Comparison of ENCODE assay signal across 29 cellular contexts in the genomic region with DNA sequence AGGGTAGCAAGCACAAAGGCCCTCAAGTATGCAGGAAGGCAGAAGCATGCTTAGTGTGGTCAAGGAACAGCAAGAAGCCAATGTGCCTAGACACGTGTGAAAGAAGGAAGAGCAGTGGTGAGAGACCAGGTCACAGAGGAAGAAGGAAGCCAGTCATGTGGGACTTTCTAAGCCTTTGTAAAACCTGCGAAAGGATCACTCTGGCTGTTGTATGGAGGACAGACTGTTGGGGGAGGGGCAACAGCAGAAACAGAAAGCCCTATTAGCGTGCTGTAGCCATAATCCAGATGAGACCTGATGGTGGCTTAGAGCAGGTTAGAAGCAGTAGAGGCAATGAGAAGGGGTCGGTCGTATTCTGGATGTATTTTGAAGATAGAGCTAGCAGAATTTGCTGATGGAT. TPM values are rescaled to one million over a fixed set of nuclear protein-coding genes. Genes with fewer than 3 reads are reported as not detected.
DNase-seq lines count a peak whose midpoint lies in the region; ATAC-seq and TF ChIP-seq lines count a peak whose summit lies in the region.
"Had no signal": no experiment of that assay in that cellular context is flagged by ENCODE, and none has a peak within 500 bp of the region (broad histone marks: within the 10 kb centered on the region; RNA-seq: fewer than 3 reads in every experiment).

No MANE protein-coding gene starts in this region.

- no peak overlapping the region; the same call in 1 of the 2 replicates for H3K23ac ChIP-seq in IMR-90 (ENCODE audit: low read depth, low read length)

- intact Hi-C loops in activated naive CD4-positive, alpha-beta T cell treated with anti-CD3 and anti-CD28 coated beads for 36 hours (cut with micrococcal nuclease), result no loop called here
- intact Hi-C loops in IMR-90 (cut with micrococcal nuclease) (no loop called here), mammary epithelial cell (cut with micrococcal nuclease) (no loop called here), spleen (cut with DNase I; ENCODE audit: low total_unique reads) (loop anchor here (10.0 kb wide), 1 partner anchor 66 kb away; a partner anchor contains a TSS)

- H3K9me3 ChIP-seq in IMR-90 (ENCODE audit: control insufficient read depth, insufficient read depth, low read length) (no peaks in the 10 kb centered on the region), mammary epithelial cell (replicated peaks; ENCODE audit: insufficient read depth, low read length) (no peaks in the 10 kb centered on the region), spleen (no peaks in the 10 kb centered on the region)
- H3K9me3 ChIP-seq: Caco-2, HAP-1, psoas muscle, testis, uterus had no signal

- peaks cover 1% of the 10 kb centered on the region for H3K27me3 Mint-ChIP-seq in activated naive CD4-positive, alpha-beta T cell treated with anti-CD3 and anti-CD28 coated beads for 36 hours (ENCODE audit: low read depth)
- H3K27me3 Mint-ChIP-seq in activated T-helper 17 cell treated with anti-CD3 and anti-CD28 coated beads, Interleukin-2, amount 50 U/mL, for 72 hours, result no peaks in the 10 kb centered on the region
- H3K27me3 Mint-ChIP-seq in neural crest cell (ENCODE audit: low read depth), result no peaks in the 10 kb centered on the region

- no peak overlapping the region for H2BK15ac ChIP-seq in IMR-90 (ENCODE audit: low read depth, low read length)

- H2BK20ac ChIP-seq in IMR-90 (ENCODE audit: low read depth, low read length), result no peak overlapping the region

- dilution Hi-C loops in IMR-90 (cut with HindIII; ENCODE audit: low sequenced_read_pairs, unreplicated experiment) (no loop called here), mammary epithelial cell (cut with HindIII; ENCODE audit: low sequenced_read_pairs) (no loop called here)

- H4K20me1 ChIP-seq in IMR-90 (ENCODE audit: insufficient read depth, low read length), result no peaks in the 10 kb centered on the region
- no peaks in the 10 kb centered on the region for H4K20me1 ChIP-seq in mammary epithelial cell (ENCODE audit: insufficient read depth, low read length)

- H3K36me3 ChIP-seq in IMR-90 (ENCODE audit: control insufficient read depth, insufficient read depth, low read length) (no peaks in the 10 kb centered on the region), mammary epithelial cell (ENCODE audit: insufficient read depth, low read length) (no peaks in the 10 kb centered on the region), spleen (no peaks in the 10 kb centered on the region)
- H3K36me3 ChIP-seq: HAP-1, uterus had no signal

- H3K9me3 Mint-ChIP-seq in activated naive CD4-positive, alpha-beta T cell treated with anti-CD3 and anti-CD28 coated beads for 36 hours, result no peaks in the 10 kb centered on the region
- H3K9me3 Mint-ChIP-seq in activated T-helper 17 cell treated with anti-CD3 and anti-CD28 coated beads, Interleukin-2, amount 50 U/mL, for 72 hours, result no peaks in the 10 kb centered on the region
- peaks cover 3% of the 10 kb centered on the region for H3K9me3 Mint-ChIP-seq in neural crest cell
- H3K9me3 Mint-ChIP-seq: naive B cell had no signal

- peaks cover 18% of the 10 kb centered on the region for H3K4me1 Mint-ChIP-seq in activated naive CD4-positive, alpha-beta T cell treated with anti-CD3 and anti-CD28 coated beads for 36 hours (ENCODE audit: low read depth)
- peaks cover 13% of the 10 kb centered on the region for H3K4me1 Mint-ChIP-seq in activated T-helper 17 cell treated with anti-CD3 and anti-CD28 coated beads, Interleukin-2, amount 50 U/mL, for 72 hours
- peaks cover 49% of the 10 kb centered on the region for H3K4me1 Mint-ChIP-seq in neural crest cell

- H2AFZ ChIP-seq in IMR-90 (replicated peaks; ENCODE audit: low read length, poor library complexity) (no peak overlapping the region), mammary epithelial cell (ENCODE audit: low read depth, low read length) (no peak overlapping the region)

- peak overlapping the region; percentile 33; the same call in 1 of the 2 replicates for H3K4ac ChIP-seq in IMR-90 (ENCODE audit: low read depth, low read length)

- H3K36me3 Mint-ChIP-seq in activated naive CD4-positive, alpha-beta T cell treated with anti-CD3 and anti-CD28 coated beads for 36 hours (ENCODE audit: low read depth), result no peaks in the 10 kb centered on the region
- peaks cover under 1% of the 10 kb centered on the region for H3K36me3 Mint-ChIP-seq in activated T-helper 17 cell treated with anti-CD3 and anti-CD28 coated beads, Interleukin-2, amount 50 U/mL, for 72 hours (ENCODE audit: low read depth)
- H3K36me3 Mint-ChIP-seq in neural crest cell (ENCODE audit: low read depth), result no peaks in the 10 kb centered on the region
- H3K36me3 Mint-ChIP-seq: naive B cell had no signal

- 0 out of 2 replicates have a peak overlapping the region, but pooled peaks have one; percentile 4 for H3K14ac ChIP-seq in IMR-90 (replicated peaks; ENCODE audit: low read depth, low read length)

- 53% methylated on average over 5 of the region's 5 CpGs; no CpG with 5 or more reads in 1 of the 2 experiments for WGBS in IMR-90 (ENCODE audit: extremely low coverage in 2 of 2, insufficient read length in 1 of 2), 2 experiments
- WGBS in mammary epithelial cell (ENCODE audit: low coverage, missing lambda C conversion rate), result 43% methylated on average over 2 of the region's 5 CpGs
- 61 to 68% (median 63%) methylated on average over 5 of the region's 5 CpGs for WGBS in spleen, 5 donors

- no peak overlapping the region for H2BK5ac ChIP-seq in IMR-90 (ENCODE audit: low read depth, low read length, poor library complexity, severe bottlenecking)

- CTCF ChIA-PET in activated naive CD4-positive, alpha-beta T cell treated with anti-CD3 and anti-CD28 coated beads for 36 hours (lab: Charles Lee), result interaction anchor here (0.6 to 9.9 kb wide), 5 partner anchors 8 to 85 kb away, joined by 3 to 166 read pairs (median 6); a partner anchor contains a TSS
- CTCF ChIA-PET in IMR-90 (lab: Yijun Ruan, JAX), result interaction anchor here (0.5 to 0.6 kb wide), 2 partner anchors 94 to 294 kb away, joined by 3 read pairs; no protein-coding TSS in a partner anchor
- CTCF ChIA-PET in mammary epithelial cell (lab: Charles Lee; ENCODE audit: low non-redundant PET), result no interaction called here

- H3K4me3 Mint-ChIP-seq in activated naive CD4-positive, alpha-beta T cell treated with anti-CD3 and anti-CD28 coated beads for 36 hours, result no peak overlapping the region
- H3K4me3 Mint-ChIP-seq in activated T-helper 17 cell treated with anti-CD3 and anti-CD28 coated beads, Interleukin-2, amount 50 U/mL, for 72 hours, result no peak overlapping the region
- H3K4me3 Mint-ChIP-seq in neural crest cell, result no peak overlapping the region
- H3K4me3 Mint-ChIP-seq: naive B cell had no signal

- no peak overlapping the region for H4K8ac ChIP-seq in IMR-90 (ENCODE audit: low read depth in 2 of 2, low read length in 2 of 2)

- H4K91ac ChIP-seq in IMR-90 (ENCODE audit: insufficient read depth, low read depth, low read length), result peak overlapping the region; percentile 57; the same call in 1 of the 2 replicates

- no peak overlapping the region for H4K5ac ChIP-seq in IMR-90 (ENCODE audit: low read depth, low read length)

- BruUV-seq in IMR-90 (replicated peaks; lab: Mats Ljungman, UMichigan) (no TSS peak), mammary epithelial cell (replicated peaks; lab: Mats Ljungman, UMichigan) (no TSS peak)

- H3K4me2 ChIP-seq in IMR-90 (ENCODE audit: low read depth, low read length) (no peak overlapping the region), mammary epithelial cell (ENCODE audit: insufficient read depth, low read depth, low read length) (no peak overlapping the region)

- H2AK9ac ChIP-seq in IMR-90 (replicated peaks; ENCODE audit: low read depth, low read length, poor library complexity), result peak overlapping the region; percentile 81

- H3K27ac ChIP-seq in IMR-90 (ENCODE audit: insufficient read depth, low read length) (no peak overlapping the region), mammary epithelial cell (ENCODE audit: insufficient read depth, low read depth, low read length) (no peak overlapping the region), spleen (no peak overlapping the region)
- H3K27ac ChIP-seq: psoas muscle, testis, uterus had no signal

- in situ Hi-C loops in IMR-90 (cut with MboI; ENCODE audit: low sequenced_read_pairs), result no loop called here
- in situ Hi-C loops in mammary epithelial cell (cut with MboI; ENCODE audit: low sequenced_read_pairs in 2 of 2), result no loop called here

- peaks cover 10 to 13% of the 10 kb centered on the region in 2 experiments; a peak in 2 of 4 replicates for H3K79me1 ChIP-seq in IMR-90 (ENCODE audit: low read depth in 1 of 2, low read length in 2 of 2)

- no peak for TF ChIP-seq RAD21 in IMR-90 (IDR thresholded peaks at IDR 0.05; ENCODE audit: low read length)

- no peak overlapping the region for H3K27ac Mint-ChIP-seq in activated naive CD4-positive, alpha-beta T cell treated with anti-CD3 and anti-CD28 coated beads for 36 hours
- no peak overlapping the region for H3K27ac Mint-ChIP-seq in activated T-helper 17 cell treated with anti-CD3 and anti-CD28 coated beads, Interleukin-2, amount 50 U/mL, for 72 hours
- H3K27ac Mint-ChIP-seq in neural crest cell (ENCODE audit: unreplicated experiment), result peak overlapping the region; percentile 64

- H3K4me3 ChIP-seq in IMR-90 (ENCODE audit: insufficient read depth, low read depth, low read length) (no peak overlapping the region), mammary epithelial cell (replicated peaks in 1 of 3; ENCODE audit: insufficient read depth in 1 of 3, low read depth in 2 of 3, low read length in 3 of 3) (no peak overlapping the region), spleen (no peak overlapping the region)
- H3K4me3 ChIP-seq: HAP-1, psoas muscle, testis, uterus had no signal

- H3K18ac ChIP-seq in IMR-90 (ENCODE audit: low read depth, low read length), result no peak overlapping the region

- TF ChIP-seq POLR2A in IMR-90 (IDR thresholded peaks at IDR 0.05; ENCODE audit: low read depth, low read length) (no peak), spleen (IDR thresholded peaks at IDR 0.05) (no peak)

- no peak overlapping the region for H3K56ac ChIP-seq in IMR-90 (ENCODE audit: extremely low read depth, insufficient read depth, low read length)

- no peak overlapping the region for H3K9ac ChIP-seq in IMR-90 (ENCODE audit: low read depth, low read length)
- no peak overlapping the region for H3K9ac ChIP-seq in mammary epithelial cell (ENCODE audit: insufficient read depth, low read length)

- DNase-seq in activated naive CD4-positive, alpha-beta T cell treated with anti-CD3 and anti-CD28 coated beads for 36 hours, result peak; percentile 53
- DNase-seq in activated naive CD4-positive, alpha-beta T cell treated with Interleukin-2 at 50 U/mL for 16 hours, result no peak
- no peak for DNase-seq in IMR-90
- DNase-seq in neural crest cell (ENCODE audit: low read depth, low spot score), result no peak
- DNase-seq in mammary epithelial cell, result no peak
- no peak for DNase-seq in spleen
- no peak for DNase-seq in SIG-M5 (lab: John Stamatoyannopoulos, UW)
- DNase-seq: activated CD4-positive, alpha-beta T cell treated with anti-CD3 and anti-CD28 coated beads, Interleukin-2, amount 50 U/mL, for 4 hours; activated gamma-delta T cell treated with Interleukin-2 at 50 U/mL for 16 hours; anterior cingulate cortex; Caco-2; dermis blood vessel endothelial cell; head of caudate nucleus; KG1; left cardiac atrium; naive B cell; NCI-H1694; NCI-H2171 treated with DMSO at 0.1 percent for 48 hours; NCI-H748 treated with DMSO at 0.1 percent for 48 hours; OCI-M1; psoas muscle; Right ventricle myocardium superior; stimulated activated CD4-positive, alpha-beta T cell treated with anti-CD3 and anti-CD28 coated beads, Interleukin-1b, Interleukin-23, amount 100 ng/mL, for 48 hours; testis; uterus had no signal

- TF ChIP-seq CTCF in IMR-90 (conservative IDR thresholded peaks at IDR 0.05; ENCODE audit: low read depth, low read length) (no peak), neural crest cell (conservative IDR thresholded peaks at IDR 0.05) (no peak), mammary epithelial cell (conservative IDR thresholded peaks at IDR 0.05 in 1 of 2, IDR thresholded peaks at IDR 0.05 in 1 of 2; ENCODE audit: extremely low read depth in 1 of 2, insufficient read depth in 1 of 2, low read depth in 1 of 2, low read length in 2 of 2) (no peak), spleen (IDR thresholded peaks at IDR 0.05 in 8 of 11, conservative IDR thresholded peaks at IDR 0.05 in 3 of 11) (no peak)

- H3K79me2 ChIP-seq in mammary epithelial cell (ENCODE audit: insufficient read depth, low read length), result no peaks in the 10 kb centered on the region

- peak overlapping the region; percentile 42; the same call in 1 of the 2 replicates for H2AK5ac ChIP-seq in IMR-90 (ENCODE audit: low read depth, low read length)

- H3K4me1 ChIP-seq in IMR-90 (ENCODE audit: control insufficient read depth, insufficient read depth, low read length) (peaks cover 5% of the 10 kb centered on the region; the same call in 1 of the 2 replicates), mammary epithelial cell (ENCODE audit: insufficient read depth, low read length) (peaks cover 9% of the 10 kb centered on the region), spleen (peaks cover 5 to 20% (median 7%) of the 10 kb centered on the region in 6 donors)

- POLR2A ChIA-PET in IMR-90 (lab: Charles Lee; ENCODE audit: unreplicated experiment), result no interaction called here

- H3K27me3 ChIP-seq in IMR-90 (ENCODE audit: control insufficient read depth, insufficient read depth, low read length), result no peaks in the 10 kb centered on the region
- H3K27me3 ChIP-seq in mammary epithelial cell (ENCODE audit: insufficient read depth, low read length), result no peaks in the 10 kb centered on the region
- H3K27me3 ChIP-seq in spleen (replicated peaks in 1 of 7), result no peaks in the 10 kb centered on the region
- H3K27me3 ChIP-seq: testis, uterus had no signal

- no peak for ATAC-seq in IMR-90 (ENCODE audit: low read depth)
- ATAC-seq in activated T-helper 17 cell treated with anti-CD3 and anti-CD28 coated beads, Interleukin-2, amount 50 U/mL, for 72 hours (replicated peaks), result peak; percentile 6
- ATAC-seq: left cardiac atrium, psoas muscle had no signal

- peaks cover 10% of the 10 kb centered on the region for H3K9me1 ChIP-seq in IMR-90 (ENCODE audit: insufficient read depth, low read length)

- no peak overlapping the region for H2BK120ac ChIP-seq in IMR-90 (ENCODE audit: low read depth, low read length)

RNA-seq across cellular contexts. Expression of a gene that starts 5.6 kb away (rescaled TPM):
- 100 to 1,000 TPM; 140 to 143 TPM for total RNA-seq in activated naive CD4-positive, alpha-beta T cell treated with anti-CD3 and anti-CD28 coated beads for 36 hours
- total RNA-seq in IMR-90 (2012; rRNA removed), result 236 and 244 TPM in 2 replicates
- polyA plus RNA-seq in IMR-90 (2012; rRNA removed), result 359 and 403 TPM in 2 replicates
- 225 and 535 TPM in 2 replicates for polyA plus RNA-seq in IMR-90 (2012; cell fraction: cytosol; rRNA removed)
- polyA plus RNA-seq in IMR-90 (2012; cell fraction: nucleus; rRNA removed; ENCODE audit: low replicate concordance), result 257 and 322 TPM in 2 replicates
- 100 to 1,000 TPM; 132 to 279 TPM for total RNA-seq in activated T-helper 17 cell treated with anti-CD3 and anti-CD28 coated beads, Interleukin-2, amount 50 U/mL, for 72 hours
- 203 and 217 TPM in 2 replicates for total RNA-seq in neural crest cell
- total RNA-seq in mammary epithelial cell, result 100 to 1,000 TPM; 233 to 294 TPM
- polyA plus RNA-seq in mammary epithelial cell, result 425 TPM
- polyA minus RNA-seq in mammary epithelial cell, result 387 TPM
- total RNA-seq in spleen, result 100 to 1,000 TPM in 5 of 7 donors, 10 to 100 TPM in 2; 85.4 to 123 (median 104) TPM
- 100 to 1,000 TPM in 2 of 3 donors, 10 to 100 TPM in 1; 78.0 to 116 (median 101) TPM for polyA plus RNA-seq in spleen

RNA-seq across cellular contexts. Expression of a gene that starts 7.7 kb away (rescaled TPM):
- total RNA-seq in activated naive CD4-positive, alpha-beta T cell treated with anti-CD3 and anti-CD28 coated beads for 36 hours, result 10 to 100 TPM; 35.1 to 44.2 TPM
- total RNA-seq in IMR-90 (2012; rRNA removed), result 11.4 and 17.2 TPM in 2 replicates
- polyA plus RNA-seq in IMR-90 (2012; rRNA removed), result 275 and 288 TPM in 2 replicates
- polyA plus RNA-seq in IMR-90 (2012; cell fraction: cytosol; rRNA removed), result 442 and 548 TPM in 2 replicates
- 174 and 202 TPM in 2 replicates for polyA plus RNA-seq in IMR-90 (2012; cell fraction: nucleus; rRNA removed; ENCODE audit: low replicate concordance)
- 100 to 1,000 TPM in 1 of 2 donors, 10 to 100 TPM in 1; 71.3 to 161 TPM for total RNA-seq in activated T-helper 17 cell treated with anti-CD3 and anti-CD28 coated beads, Interleukin-2, amount 50 U/mL, for 72 hours
- 629 and 669 TPM in 2 replicates for total RNA-seq in neural crest cell
- 100 to 1,000 TPM in 1 of 2 donors, 10 to 100 TPM in 1; 56.5 to 365 TPM for total RNA-seq in mammary epithelial cell
- polyA plus RNA-seq in mammary epithelial cell, result 199 TPM
- polyA minus RNA-seq in mammary epithelial cell, result 356 TPM
- 100 to 1,000 TPM in 1 of 7 donors, 10 to 100 TPM in 6; 47.4 to 130 (median 89.1) TPM for total RNA-seq in spleen
- polyA plus RNA-seq in spleen, result 100 to 1,000 TPM in 2 of 3 donors, 10 to 100 TPM in 1; 70.5 to 169 (median 102) TPM

RNA-seq across cellular contexts. Expression of a gene that starts 13.8 kb away (rescaled TPM):
- total RNA-seq in activated naive CD4-positive, alpha-beta T cell treated with anti-CD3 and anti-CD28 coated beads for 36 hours, result 10 to 100 TPM; 22.8 to 25.1 TPM
- total RNA-seq in IMR-90 (2012; rRNA removed) (not detected in 2 replicates), neural crest cell (4.7 and 4.9 TPM in 2 replicates), mammary epithelial cell (1 to 10 TPM in 1 of 2 donors, under 1 TPM in 1; 0.67 to 1.3 TPM), spleen (10 to 100 TPM in 6 of 7 donors, 1 to 10 TPM in 1; 9.4 to 29.4 (median 17.9) TPM)
- polyA plus RNA-seq in IMR-90 (2012; rRNA removed) (0.41 and 0.66 TPM in 2 replicates), mammary epithelial cell (0.33 TPM), spleen (1 to 10 TPM; 3.7 to 4.7 (median 4.5) TPM)
- 0.05 and 0.09 TPM in 2 replicates for polyA plus RNA-seq in IMR-90 (2012; cell fraction: cytosol; rRNA removed)
- polyA plus RNA-seq in IMR-90 (2012; cell fraction: nucleus; rRNA removed; ENCODE audit: low replicate concordance), result 4.4 and 9.6 TPM in 2 replicates
- total RNA-seq in activated T-helper 17 cell treated with anti-CD3 and anti-CD28 coated beads, Interleukin-2, amount 50 U/mL, for 72 hours, result 100 to 1,000 TPM in 1 of 2 donors, 10 to 100 TPM in 1; 45.6 to 206 TPM
- polyA minus RNA-seq in mammary epithelial cell, result not detected
- total RNA-seq: skeletal muscle tissue had no signal

RNA-seq across cellular contexts. Expression of a gene that starts 30.8 kb away (rescaled TPM):
- 100 to 1,000 TPM; 155 to 161 TPM for total RNA-seq in activated naive CD4-positive, alpha-beta T cell treated with anti-CD3 and anti-CD28 coated beads for 36 hours
- 4.2 and 5.7 TPM in 2 replicates for total RNA-seq in IMR-90 (2012; rRNA removed)
- 15.0 and 15.7 TPM in 2 replicates for polyA plus RNA-seq in IMR-90 (2012; rRNA removed)
- 11.0 and 13.1 TPM in 2 replicates for polyA plus RNA-seq in IMR-90 (2012; cell fraction: cytosol; rRNA removed)
- 10.0 and 11.9 TPM in 2 replicates for polyA plus RNA-seq in IMR-90 (2012; cell fraction: nucleus; rRNA removed; ENCODE audit: low replicate concordance)
- 100 to 1,000 TPM; 224 to 261 TPM for total RNA-seq in activated T-helper 17 cell treated with anti-CD3 and anti-CD28 coated beads, Interleukin-2, amount 50 U/mL, for 72 hours
- 3.8 and 4.1 TPM in 2 replicates for total RNA-seq in neural crest cell
- 1 to 10 TPM in 1 of 2 donors, under 1 TPM in 1; 0.17 to 1.8 TPM for total RNA-seq in mammary epithelial cell
- 0.60 TPM for polyA plus RNA-seq in mammary epithelial cell
- polyA minus RNA-seq in mammary epithelial cell, result not detected
- total RNA-seq in spleen, result 100 to 1,000 TPM; 104 to 207 (median 180) TPM
- polyA plus RNA-seq in spleen, result 10 to 100 TPM; 21.8 to 32.8 (median 23.3) TPM
- total RNA-seq: Caco-2, dermis blood vessel endothelial cell, endothelial cell of umbilical vein had no signal
- polyA plus RNA-seq: endothelial cell of umbilical vein had no signal

RNA-seq across cellular contexts. Expression of a gene that starts 34.7 kb away (rescaled TPM):
- total RNA-seq in activated naive CD4-positive, alpha-beta T cell treated with anti-CD3 and anti-CD28 coated beads for 36 hours, result 10 to 100 TPM; 43.0 to 47.8 TPM
- total RNA-seq in IMR-90 (2012; rRNA removed) (51.4 and 58.8 TPM in 2 replicates), neural crest cell (37.5 and 37.7 TPM in 2 replicates), mammary epithelial cell (10 to 100 TPM; 54.2 to 57.2 TPM), spleen (10 to 100 TPM; 40.5 to 61.9 (median 49.9) TPM)
- polyA plus RNA-seq in IMR-90 (2012; rRNA removed) (135 and 138 TPM in 2 replicates), mammary epithelial cell (96.9 TPM), spleen (10 to 100 TPM; 29.6 to 50.6 (median 33.7) TPM)
- 142 and 155 TPM in 2 replicates for polyA plus RNA-seq in IMR-90 (2012; cell fraction: cytosol; rRNA removed)
- 205 and 256 TPM in 2 replicates for polyA plus RNA-seq in IMR-90 (2012; cell fraction: nucleus; rRNA removed; ENCODE audit: low replicate concordance)
- 10 to 100 TPM; 36.5 to 38.7 TPM for total RNA-seq in activated T-helper 17 cell treated with anti-CD3 and anti-CD28 coated beads, Interleukin-2, amount 50 U/mL, for 72 hours
- polyA minus RNA-seq in mammary epithelial cell, result 48.0 TPM
